Comparison of ENCODE assay signal across 16 cellular contexts in genomic region chr12:28500373-28501024, GRCh38.
"Had no signal": no experiment of that assay in that cellular context is flagged by ENCODE, and none has a peak within 500 bp of the region (broad histone marks: within the 10 kb centered on the region; RNA-seq: fewer than 3 reads in every experiment).

No MANE protein-coding gene starts in this region.

- ATAC-seq: body of pancreas; left colon; right lobe of liver; stimulated activated naive CD8-positive, alpha-beta T cell treated with anti-CD3 and anti-CD28 coated beads, Interleukin-15, amount 100 ng/mL, for 72 hours had no signal

- H3K4me1 ChIP-seq: adrenal gland, right lobe of liver, spleen, testis, upper lobe of left lung had no signal

- H3K4me3 ChIP-seq: adrenal gland, body of pancreas, right lobe of liver, spleen, testis, upper lobe of left lung had no signal

- H3K36me3 ChIP-seq: adrenal gland, right lobe of liver, upper lobe of left lung had no signal

- H3K27me3 ChIP-seq: adrenal gland, body of pancreas, right lobe of liver, spleen, testis, upper lobe of left lung had no signal

- DNase-seq: activated CD4-positive, alpha-beta memory T cell treated with anti-CD3 and anti-CD28 coated beads, Interleukin-2, amount 10 ng/mL, durations not matched to agents 7 days and 5 days; activated CD4-positive, alpha-beta T cell treated with anti-CD3 and anti-CD28 coated beads for 4 hours; activated T-cell treated with anti-CD3 and anti-CD28 coated beads, Interleukin-2, amount 50 U/mL, for 24 hours; adrenal gland; body of pancreas; cortex of kidney; effector CD8-positive, alpha-beta T cell; left colon; midbrain; right lobe of liver; spleen; stimulated activated naive CD8-positive, alpha-beta T cell treated with anti-CD3 and anti-CD28 coated beads, Interleukin-15, amount 100 ng/mL, for 72 hours; T-helper 1 cell; testis; upper lobe of left lung had no signal

- H3K27ac ChIP-seq: adrenal gland, body of pancreas, right lobe of liver, spleen, testis, upper lobe of left lung had no signal

- FAIRE-seq: islet of Langerhans had no signal

- H3K9me3 ChIP-seq: adrenal gland, right lobe of liver, testis, upper lobe of left lung had no signal
